ENCODE assay signal across 8 cellular contexts in the genomic region with DNA sequence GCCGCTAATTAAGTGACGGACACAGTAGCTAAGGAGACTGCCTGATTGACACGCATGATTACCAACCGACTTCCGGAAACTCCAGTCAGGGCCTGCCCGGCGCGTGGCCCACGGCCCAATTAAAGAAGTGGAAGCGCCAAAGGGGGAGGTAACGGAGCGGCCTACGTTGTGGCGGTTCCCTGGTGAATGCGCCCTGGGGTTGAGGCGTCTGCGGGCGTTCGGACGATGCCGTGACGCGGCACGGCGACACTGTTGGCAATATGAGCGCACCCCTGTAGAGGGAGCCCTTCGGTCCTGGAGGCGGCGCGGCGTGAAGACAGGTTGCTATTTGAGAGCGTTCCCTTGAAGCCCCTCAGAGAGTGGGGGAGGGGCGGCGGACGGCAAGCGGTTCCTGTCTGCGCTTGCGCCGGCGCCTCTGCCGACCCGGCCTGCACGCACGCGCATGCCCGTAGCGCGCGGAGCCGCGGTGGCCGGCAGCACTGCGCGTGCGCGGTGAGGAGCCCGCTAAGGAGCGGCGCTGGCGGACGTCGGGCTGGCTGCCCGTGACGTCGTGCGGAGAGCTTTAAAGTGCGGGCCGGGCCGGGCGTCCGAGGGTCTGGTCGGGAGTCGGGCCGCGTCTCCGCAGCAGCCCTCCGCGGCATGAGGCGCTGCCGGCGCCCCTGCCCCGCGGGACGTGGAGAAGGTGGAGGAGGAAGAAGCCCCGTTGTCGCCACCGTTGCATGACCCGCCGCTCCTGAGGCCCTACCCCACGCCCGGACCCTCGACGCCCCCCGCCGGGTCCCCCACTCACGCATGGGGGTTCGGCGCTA. TPM values are rescaled to one million over a fixed set of nuclear protein-coding genes. Genes with fewer than 3 reads are reported as not detected.
DNase-seq lines count a peak whose midpoint lies in the region; ATAC-seq and TF ChIP-seq lines count a peak whose summit lies in the region.

Gene ALKBH5, plus strand, starts transcription at position 495 of the 809 bp plus-strand sequence. CDS start 416 bp downstream, outside the sequence.

- ATAC-seq in HG02623 (IDR thresholded peaks at IDR 0.05; ENCODE audit: unreplicated experiment) = peak; percentile 72
- peak; percentile 85 to 87 for ATAC-seq in activated naive CD4-positive, alpha-beta T cell treated with anti-CD3 and anti-CD28 coated beads, Interleukin-2, amount 50 U/mL, for 72 hours

- H3K27ac ChIP-seq in temporal lobe (ENCODE audit: low read depth, low read length) = peak within 1 kb of the TSS; percentile 96

- TF ChIP-seq CTCF in GM12864 (IDR thresholded peaks at IDR 0.05; ENCODE audit: low read depth, low read length, missing control alignments) = peak; percentile 40

- peak within 1 kb of the TSS; percentile 74 for H3K4me3 ChIP-seq in GM12864 (ENCODE audit: low read depth, low read length)

- H3K9me3 Mint-ChIP-seq in activated naive CD4-positive, alpha-beta T cell treated with anti-CD3 and anti-CD28 coated beads, Interleukin-2, amount 50 U/mL, for 72 hours = no peaks in the 10 kb centered on the region

- peak within 1 kb of the TSS; percentile 98 to 99 for H3K27ac Mint-ChIP-seq in activated naive CD4-positive, alpha-beta T cell treated with anti-CD3 and anti-CD28 coated beads, Interleukin-2, amount 50 U/mL, for 72 hours

- peaks cover 17 to 42% of the 10 kb centered on the region in 2 donors for H3K36me3 Mint-ChIP-seq in activated naive CD4-positive, alpha-beta T cell treated with anti-CD3 and anti-CD28 coated beads, Interleukin-2, amount 50 U/mL, for 72 hours

- DNase-seq in GM12864 (ENCODE audit: low read depth) = peak; percentile 100
- peak; percentile 97 for DNase-seq in NCI-H1092 treated with DMSO at 0.1 percent for 48 hours (lab: John Stamatoyannopoulos, UW)
- peak; percentile 98 for DNase-seq in SKM-1 (lab: John Stamatoyannopoulos, UW; ENCODE audit: unreplicated experiment)
- peak; percentile 98 to 99 for DNase-seq in activated naive CD4-positive, alpha-beta T cell treated with anti-CD3 and anti-CD28 coated beads, Interleukin-2, amount 50 U/mL, for 72 hours (ENCODE audit: low spot score in 2 of 2)
- peak; percentile 99 for DNase-seq in glomerular endothelial cell (ENCODE audit: extremely low read depth, low read depth, low spot score)
- peak; percentile 97 for DNase-seq in occipital lobe (lab: John Stamatoyannopoulos, UW)

RNA-seq across cellular contexts. Expression of gene ALKBH5, which starts in this region (rescaled TPM):
- total RNA-seq in activated naive CD4-positive, alpha-beta T cell treated with anti-CD3 and anti-CD28 coated beads, Interleukin-2, amount 50 U/mL, for 72 hours = 100 to 1,000 TPM in 1 of 2 donors, 10 to 100 TPM in 1; 79.5 to 176 TPM
- total RNA-seq in glomerular endothelial cell (90.4 and 92.3 TPM in 2 replicates), occipital lobe (79.7 TPM), temporal lobe (41.8 TPM)

Comparison
In these comparisons a context has a peak if more than half of its experiments do, and no peak if none do; other contexts are left out.
1. Peak in every context shown above with its lines: DNase-seq, ATAC-seq, H3K4me3 ChIP-seq and H3K27ac ChIP-seq.